In the genomic region with DNA sequence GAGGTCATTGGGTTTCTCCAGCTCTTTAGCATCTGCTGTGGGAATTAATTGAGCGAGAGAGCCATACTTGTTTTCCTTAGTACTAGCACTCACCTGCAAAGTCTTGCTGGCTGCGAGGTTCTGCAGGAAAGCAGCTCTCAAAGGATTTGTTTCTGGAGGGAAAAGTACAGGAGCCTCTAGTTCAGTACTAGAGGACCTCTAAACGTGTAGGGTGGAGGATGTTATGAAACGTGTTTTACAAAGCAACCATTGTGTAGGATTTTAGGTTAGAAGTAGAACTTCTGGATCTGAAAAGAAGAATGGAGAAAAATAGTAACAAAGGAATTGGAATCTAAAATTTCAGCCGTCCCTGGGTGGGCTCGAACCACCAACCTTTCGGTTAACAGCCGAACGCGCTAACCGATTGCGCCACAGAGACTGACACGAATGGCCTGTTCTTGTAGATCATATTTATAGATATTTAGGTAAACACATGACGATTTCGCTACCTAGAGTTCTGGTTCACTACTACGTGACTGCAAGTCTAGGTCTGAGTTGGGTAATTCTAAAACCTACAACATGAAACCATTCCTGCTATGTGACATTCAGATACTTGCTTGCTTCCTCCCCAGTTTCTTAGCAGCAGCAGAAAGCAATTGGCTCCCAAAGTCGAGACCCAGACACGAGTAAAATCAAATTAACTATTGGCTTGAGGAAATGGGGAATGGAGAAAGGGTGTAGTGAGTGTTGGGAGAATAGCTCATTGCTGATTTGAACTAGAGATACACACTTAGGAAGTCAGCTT, we compare ENCODE assay signal across 1 cellular context.
A peak's percentile ranks its signal among the peaks of the same experiment; 100 is the strongest.
TF ChIP-seq lines count a peak whose summit lies in the region.

No MANE protein-coding gene starts in this region.

TF ChIP-seq in GM12878, 131 proteins besides CTCF, POLR2A, EP300 and RAD21 (continued from another document and continues in another):
- TF ChIP-seq, protein P1, sequence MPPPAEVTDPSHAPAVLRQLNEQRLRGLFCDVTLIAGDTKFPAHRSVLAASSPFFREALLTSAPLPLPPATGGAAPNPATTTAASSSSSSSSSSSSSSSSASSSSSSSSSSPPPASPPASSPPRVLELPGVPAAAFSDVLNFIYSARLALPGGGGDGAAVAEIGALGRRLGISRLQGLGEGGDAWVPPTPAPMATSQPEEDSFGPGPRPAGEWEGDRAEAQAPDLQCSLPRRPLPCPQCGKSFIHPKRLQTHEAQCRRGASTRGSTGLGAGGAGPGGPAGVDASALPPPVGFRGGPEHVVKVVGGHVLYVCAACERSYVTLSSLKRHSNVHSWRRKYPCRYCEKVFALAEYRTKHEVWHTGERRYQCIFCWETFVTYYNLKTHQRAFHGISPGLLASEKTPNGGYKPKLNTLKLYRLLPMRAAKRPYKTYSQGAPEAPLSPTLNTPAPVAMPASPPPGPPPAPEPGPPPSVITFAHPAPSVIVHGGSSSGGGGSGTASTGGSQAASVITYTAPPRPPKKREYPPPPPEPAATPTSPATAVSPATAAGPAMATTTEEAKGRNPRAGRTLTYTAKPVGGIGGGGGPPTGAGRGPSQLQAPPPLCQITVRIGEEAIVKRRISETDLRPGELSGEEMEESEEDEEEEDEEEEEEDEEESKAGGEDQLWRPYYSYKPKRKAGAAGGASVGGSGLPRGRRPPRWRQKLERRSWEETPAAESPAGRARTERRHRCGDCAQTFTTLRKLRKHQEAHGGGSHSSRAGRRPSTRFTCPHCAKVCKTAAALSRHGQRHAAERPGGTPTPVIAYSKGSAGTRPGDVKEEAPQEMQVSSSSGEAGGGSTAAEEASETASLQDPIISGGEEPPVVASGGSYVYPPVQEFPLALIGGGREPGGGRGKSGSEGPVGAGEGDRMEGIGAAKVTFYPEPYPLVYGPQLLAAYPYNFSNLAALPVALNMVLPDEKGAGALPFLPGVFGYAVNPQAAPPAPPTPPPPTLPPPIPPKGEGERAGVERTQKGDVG (CRISPR knock-in tag; IDR thresholded peaks at IDR 0.05): no peak
- TF ChIP-seq ZNF622 (IDR thresholded peaks at IDR 0.05): no peak
- TF ChIP-seq MXI1 (IDR thresholded peaks at IDR 0.05; ENCODE audit: low read depth, low read length): no peak
- 0 out of 2 replicates have a peak, but pooled peaks have one; percentile 25 for TF ChIP-seq STAT1 (conservative IDR thresholded peaks at IDR 0.05)
- TF ChIP-seq SIX5 (IDR thresholded peaks at IDR 0.05; ENCODE audit: low read depth, low read length, severe bottlenecking): no peak
- TF ChIP-seq IKZF1 (conservative IDR thresholded peaks at IDR 0.05): no peak; the same call in 1 of the 2 replicates
- TF ChIP-seq SP1 (IDR thresholded peaks at IDR 0.05; ENCODE audit: low read depth, low read length): no peak
- TF ChIP-seq HDGF (IDR thresholded peaks at IDR 0.05): no peak
- no peak for TF ChIP-seq BHLHE40 (IDR thresholded peaks at IDR 0.05; ENCODE audit: borderline replicate concordance in 1 of 2, low read depth in 2 of 2, low read length in 1 of 2)
- no peak for TF ChIP-seq CHD1 (IDR thresholded peaks at IDR 0.05; ENCODE audit: low read depth, low read length)
- TF ChIP-seq, protein P2, sequence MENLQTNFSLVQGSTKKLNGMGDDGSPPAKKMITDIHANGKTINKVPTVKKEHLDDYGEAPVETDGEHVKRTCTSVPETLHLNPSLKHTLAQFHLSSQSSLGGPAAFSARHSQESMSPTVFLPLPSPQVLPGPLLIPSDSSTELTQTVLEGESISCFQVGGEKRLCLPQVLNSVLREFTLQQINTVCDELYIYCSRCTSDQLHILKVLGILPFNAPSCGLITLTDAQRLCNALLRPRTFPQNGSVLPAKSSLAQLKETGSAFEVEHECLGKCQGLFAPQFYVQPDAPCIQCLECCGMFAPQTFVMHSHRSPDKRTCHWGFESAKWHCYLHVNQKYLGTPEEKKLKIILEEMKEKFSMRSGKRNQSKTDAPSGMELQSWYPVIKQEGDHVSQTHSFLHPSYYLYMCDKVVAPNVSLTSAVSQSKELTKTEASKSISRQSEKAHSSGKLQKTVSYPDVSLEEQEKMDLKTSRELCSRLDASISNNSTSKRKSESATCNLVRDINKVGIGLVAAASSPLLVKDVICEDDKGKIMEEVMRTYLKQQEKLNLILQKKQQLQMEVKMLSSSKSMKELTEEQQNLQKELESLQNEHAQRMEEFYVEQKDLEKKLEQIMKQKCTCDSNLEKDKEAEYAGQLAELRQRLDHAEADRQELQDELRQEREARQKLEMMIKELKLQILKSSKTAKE (IDR thresholded peaks at IDR 0.05; ENCODE audit: low read depth, poor library complexity, severe bottlenecking): peak; percentile 84
- TF ChIP-seq, protein P3, sequence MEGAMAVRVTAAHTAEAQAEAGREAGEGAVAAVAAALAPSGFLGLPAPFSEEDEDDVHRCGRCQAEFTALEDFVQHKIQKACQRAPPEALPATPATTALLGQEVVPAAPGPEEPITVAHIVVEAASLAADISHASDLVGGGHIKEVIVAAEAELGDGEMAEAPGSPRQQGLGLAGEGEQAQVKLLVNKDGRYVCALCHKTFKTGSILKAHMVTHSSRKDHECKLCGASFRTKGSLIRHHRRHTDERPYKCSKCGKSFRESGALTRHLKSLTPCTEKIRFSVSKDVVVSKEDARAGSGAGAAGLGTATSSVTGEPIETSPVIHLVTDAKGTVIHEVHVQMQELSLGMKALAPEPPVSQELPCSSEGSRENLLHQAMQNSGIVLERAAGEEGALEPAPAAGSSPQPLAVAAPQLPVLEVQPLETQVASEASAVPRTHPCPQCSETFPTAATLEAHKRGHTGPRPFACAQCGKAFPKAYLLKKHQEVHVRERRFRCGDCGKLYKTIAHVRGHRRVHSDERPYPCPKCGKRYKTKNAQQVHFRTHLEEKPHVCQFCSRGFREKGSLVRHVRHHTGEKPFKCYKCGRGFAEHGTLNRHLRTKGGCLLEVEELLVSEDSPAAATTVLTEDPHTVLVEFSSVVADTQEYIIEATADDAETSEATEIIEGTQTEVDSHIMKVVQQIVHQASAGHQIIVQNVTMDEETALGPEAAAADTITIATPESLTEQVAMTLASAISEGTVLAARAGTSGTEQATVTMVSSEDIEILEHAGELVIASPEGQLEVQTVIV (IDR thresholded peaks at IDR 0.05; ENCODE audit: borderline replicate concordance, partially characterized antibody): no peak
- no peak for TF ChIP-seq NFXL1 (IDR thresholded peaks at IDR 0.05; ENCODE audit: borderline replicate concordance)
- no peak for TF ChIP-seq NRF1 (conservative IDR thresholded peaks at IDR 0.05; ENCODE audit: low read depth, low read length)
- peak in 1 of 2 experiments; percentile 51; a peak in 2 of 4 replicates for TF ChIP-seq IKZF2 (IDR thresholded peaks at IDR 0.05)
- TF ChIP-seq JUNB (IDR thresholded peaks at IDR 0.05): no peak
- TF ChIP-seq, protein P4, sequence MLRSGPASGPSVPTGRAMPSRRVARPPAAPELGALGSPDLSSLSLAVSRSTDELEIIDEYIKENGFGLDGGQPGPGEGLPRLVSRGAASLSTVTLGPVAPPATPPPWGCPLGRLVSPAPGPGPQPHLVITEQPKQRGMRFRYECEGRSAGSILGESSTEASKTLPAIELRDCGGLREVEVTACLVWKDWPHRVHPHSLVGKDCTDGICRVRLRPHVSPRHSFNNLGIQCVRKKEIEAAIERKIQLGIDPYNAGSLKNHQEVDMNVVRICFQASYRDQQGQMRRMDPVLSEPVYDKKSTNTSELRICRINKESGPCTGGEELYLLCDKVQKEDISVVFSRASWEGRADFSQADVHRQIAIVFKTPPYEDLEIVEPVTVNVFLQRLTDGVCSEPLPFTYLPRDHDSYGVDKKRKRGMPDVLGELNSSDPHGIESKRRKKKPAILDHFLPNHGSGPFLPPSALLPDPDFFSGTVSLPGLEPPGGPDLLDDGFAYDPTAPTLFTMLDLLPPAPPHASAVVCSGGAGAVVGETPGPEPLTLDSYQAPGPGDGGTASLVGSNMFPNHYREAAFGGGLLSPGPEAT (IDR thresholded peaks at IDR 0.05; ENCODE audit: low read depth): no peak
- TF ChIP-seq ESRRA (IDR thresholded peaks at IDR 0.05; ENCODE audit: low read length): no peak
- TF ChIP-seq, protein P5, sequence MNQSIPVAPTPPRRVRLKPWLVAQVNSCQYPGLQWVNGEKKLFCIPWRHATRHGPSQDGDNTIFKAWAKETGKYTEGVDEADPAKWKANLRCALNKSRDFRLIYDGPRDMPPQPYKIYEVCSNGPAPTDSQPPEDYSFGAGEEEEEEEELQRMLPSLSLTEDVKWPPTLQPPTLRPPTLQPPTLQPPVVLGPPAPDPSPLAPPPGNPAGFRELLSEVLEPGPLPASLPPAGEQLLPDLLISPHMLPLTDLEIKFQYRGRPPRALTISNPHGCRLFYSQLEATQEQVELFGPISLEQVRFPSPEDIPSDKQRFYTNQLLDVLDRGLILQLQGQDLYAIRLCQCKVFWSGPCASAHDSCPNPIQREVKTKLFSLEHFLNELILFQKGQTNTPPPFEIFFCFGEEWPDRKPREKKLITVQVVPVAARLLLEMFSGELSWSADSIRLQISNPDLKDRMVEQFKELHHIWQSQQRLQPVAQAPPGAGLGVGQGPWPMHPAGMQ (IDR thresholded peaks at IDR 0.05; ENCODE audit: borderline replicate concordance): no peak
- TF ChIP-seq ZNF274 (IDR thresholded peaks at IDR 0.05; ENCODE audit: insufficient read depth, insufficient read length): no peak
- TF ChIP-seq FOXM1 (IDR thresholded peaks at IDR 0.05; ENCODE audit: low read depth, low read length): no peak
- TF ChIP-seq ZNF384 (IDR thresholded peaks at IDR 0.05; ENCODE audit: borderline replicate concordance, low read depth, low read length): no peak
- 0 out of 2 replicates have a peak, but pooled peaks have one; percentile 42 for TF ChIP-seq ZNF217 (IDR thresholded peaks at IDR 0.05)
- no peak for TF ChIP-seq EED (IDR thresholded peaks at IDR 0.05; ENCODE audit: low read depth)
- TF ChIP-seq GATAD2B (conservative IDR thresholded peaks at IDR 0.05; ENCODE audit: low read depth): no peak
- peak; percentile 67 for TF ChIP-seq RUNX3 (IDR thresholded peaks at IDR 0.05; ENCODE audit: low read length)
- no peak for TF ChIP-seq ZZZ3 (IDR thresholded peaks at IDR 0.05; ENCODE audit: control insufficient read depth, insufficient read length, low read depth)
- TF ChIP-seq TBL1XR1 (IDR thresholded peaks at IDR 0.05; ENCODE audit: low read depth, low read length): no peak
- no peak for TF ChIP-seq CBX3 (IDR thresholded peaks at IDR 0.05; ENCODE audit: borderline replicate concordance, low read depth)
- TF ChIP-seq, protein P6, sequence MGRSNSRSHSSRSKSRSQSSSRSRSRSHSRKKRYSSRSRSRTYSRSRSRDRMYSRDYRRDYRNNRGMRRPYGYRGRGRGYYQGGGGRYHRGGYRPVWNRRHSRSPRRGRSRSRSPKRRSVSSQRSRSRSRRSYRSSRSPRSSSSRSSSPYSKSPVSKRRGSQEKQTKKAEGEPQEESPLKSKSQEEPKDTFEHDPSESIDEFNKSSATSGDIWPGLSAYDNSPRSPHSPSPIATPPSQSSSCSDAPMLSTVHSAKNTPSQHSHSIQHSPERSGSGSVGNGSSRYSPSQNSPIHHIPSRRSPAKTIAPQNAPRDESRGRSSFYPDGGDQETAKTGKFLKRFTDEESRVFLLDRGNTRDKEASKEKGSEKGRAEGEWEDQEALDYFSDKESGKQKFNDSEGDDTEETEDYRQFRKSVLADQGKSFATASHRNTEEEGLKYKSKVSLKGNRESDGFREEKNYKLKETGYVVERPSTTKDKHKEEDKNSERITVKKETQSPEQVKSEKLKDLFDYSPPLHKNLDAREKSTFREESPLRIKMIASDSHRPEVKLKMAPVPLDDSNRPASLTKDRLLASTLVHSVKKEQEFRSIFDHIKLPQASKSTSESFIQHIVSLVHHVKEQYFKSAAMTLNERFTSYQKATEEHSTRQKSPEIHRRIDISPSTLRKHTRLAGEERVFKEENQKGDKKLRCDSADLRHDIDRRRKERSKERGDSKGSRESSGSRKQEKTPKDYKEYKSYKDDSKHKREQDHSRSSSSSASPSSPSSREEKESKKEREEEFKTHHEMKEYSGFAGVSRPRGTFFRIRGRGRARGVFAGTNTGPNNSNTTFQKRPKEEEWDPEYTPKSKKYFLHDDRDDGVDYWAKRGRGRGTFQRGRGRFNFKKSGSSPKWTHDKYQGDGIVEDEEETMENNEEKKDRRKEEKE (IDR thresholded peaks at IDR 0.05): no peak
- TF ChIP-seq SRF (IDR thresholded peaks at IDR 0.05; ENCODE audit: low read depth in 2 of 2, low read length in 2 of 2): no peak
- TF ChIP-seq, protein P7, sequence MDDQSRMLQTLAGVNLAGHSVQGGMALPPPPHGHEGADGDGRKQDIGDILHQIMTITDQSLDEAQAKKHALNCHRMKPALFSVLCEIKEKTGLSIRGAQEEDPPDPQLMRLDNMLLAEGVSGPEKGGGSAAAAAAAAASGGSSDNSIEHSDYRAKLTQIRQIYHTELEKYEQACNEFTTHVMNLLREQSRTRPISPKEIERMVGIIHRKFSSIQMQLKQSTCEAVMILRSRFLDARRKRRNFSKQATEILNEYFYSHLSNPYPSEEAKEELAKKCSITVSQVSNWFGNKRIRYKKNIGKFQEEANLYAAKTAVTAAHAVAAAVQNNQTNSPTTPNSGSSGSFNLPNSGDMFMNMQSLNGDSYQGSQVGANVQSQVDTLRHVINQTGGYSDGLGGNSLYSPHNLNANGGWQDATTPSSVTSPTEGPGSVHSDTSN (IDR thresholded peaks at IDR 0.05; ENCODE audit: insufficient replicate concordance, low read depth, low read length): no peak
- 0 out of 2 replicates have a peak, but pooled peaks have one; percentile 13 for TF ChIP-seq TCF7 (IDR thresholded peaks at IDR 0.05; ENCODE audit: borderline replicate concordance)
- TF ChIP-seq, protein P8, sequence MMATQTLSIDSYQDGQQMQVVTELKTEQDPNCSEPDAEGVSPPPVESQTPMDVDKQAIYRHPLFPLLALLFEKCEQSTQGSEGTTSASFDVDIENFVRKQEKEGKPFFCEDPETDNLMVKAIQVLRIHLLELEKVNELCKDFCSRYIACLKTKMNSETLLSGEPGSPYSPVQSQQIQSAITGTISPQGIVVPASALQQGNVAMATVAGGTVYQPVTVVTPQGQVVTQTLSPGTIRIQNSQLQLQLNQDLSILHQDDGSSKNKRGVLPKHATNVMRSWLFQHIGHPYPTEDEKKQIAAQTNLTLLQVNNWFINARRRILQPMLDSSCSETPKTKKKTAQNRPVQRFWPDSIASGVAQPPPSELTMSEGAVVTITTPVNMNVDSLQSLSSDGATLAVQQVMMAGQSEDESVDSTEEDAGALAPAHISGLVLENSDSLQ (IDR thresholded peaks at IDR 0.05): no peak; the same call in 1 of the 2 replicates
- TF ChIP-seq NFYA (IDR thresholded peaks at IDR 0.05; ENCODE audit: borderline replicate concordance, low read depth, low read length): no peak
- TF ChIP-seq RB1 (IDR thresholded peaks at IDR 0.05; ENCODE audit: borderline replicate concordance): 0 out of 2 replicates have a peak, but pooled peaks have one; percentile 32
- TF ChIP-seq, protein P9, sequence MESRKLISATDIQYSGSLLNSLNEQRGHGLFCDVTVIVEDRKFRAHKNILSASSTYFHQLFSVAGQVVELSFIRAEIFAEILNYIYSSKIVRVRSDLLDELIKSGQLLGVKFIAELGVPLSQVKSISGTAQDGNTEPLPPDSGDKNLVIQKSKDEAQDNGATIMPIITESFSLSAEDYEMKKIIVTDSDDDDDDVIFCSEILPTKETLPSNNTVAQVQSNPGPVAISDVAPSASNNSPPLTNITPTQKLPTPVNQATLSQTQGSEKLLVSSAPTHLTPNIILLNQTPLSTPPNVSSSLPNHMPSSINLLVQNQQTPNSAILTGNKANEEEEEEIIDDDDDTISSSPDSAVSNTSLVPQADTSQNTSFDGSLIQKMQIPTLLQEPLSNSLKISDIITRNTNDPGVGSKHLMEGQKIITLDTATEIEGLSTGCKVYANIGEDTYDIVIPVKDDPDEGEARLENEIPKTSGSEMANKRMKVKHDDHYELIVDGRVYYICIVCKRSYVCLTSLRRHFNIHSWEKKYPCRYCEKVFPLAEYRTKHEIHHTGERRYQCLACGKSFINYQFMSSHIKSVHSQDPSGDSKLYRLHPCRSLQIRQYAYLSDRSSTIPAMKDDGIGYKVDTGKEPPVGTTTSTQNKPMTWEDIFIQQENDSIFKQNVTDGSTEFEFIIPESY (IDR thresholded peaks at IDR 0.05): no peak
- peak; percentile 83 for TF ChIP-seq MEF2A (IDR thresholded peaks at IDR 0.05; ENCODE audit: insufficient read depth, low read depth, low read length)
- peak; percentile 11 for TF ChIP-seq FOS (IDR thresholded peaks at IDR 0.05; ENCODE audit: borderline replicate concordance, extremely low read depth, insufficient read length)
- TF ChIP-seq POLR2AphosphoS5 (IDR thresholded peaks at IDR 0.05; ENCODE audit: low read length): no peak
